8 cellular contexts compared by ENCODE assay signal in genomic region chr1:78145105-78145580, GRCh38.
DNase-seq lines count a peak whose midpoint lies in the region; FAIRE-seq and TF ChIP-seq lines count a peak whose summit lies in the region.

No MANE protein-coding gene starts in this region.

- dilution Hi-C loops in mammary epithelial cell (cut with HindIII; ENCODE audit: low sequenced_read_pairs) = no loop called here

- H3K9ac ChIP-seq in Karpas-422 (ENCODE audit: low read length) (no peak overlapping the region), mammary epithelial cell (ENCODE audit: insufficient read depth, low read length) (no peak overlapping the region), kidney (ENCODE audit: low read length in 2 of 2) (no peak overlapping the region)

- BruUV-seq in mammary epithelial cell (replicated peaks; lab: Mats Ljungman, UMichigan) = no TSS peak

- TF ChIP-seq CTCF in GM10266 (IDR thresholded peaks at IDR 0.05; ENCODE audit: control insufficient read depth, insufficient read depth, low read depth, missing control alignments) (peak; percentile 83), RWPE1 (conservative IDR thresholded peaks at IDR 0.05; ENCODE audit: low read depth) (peak; percentile 88), mammary epithelial cell (conservative IDR thresholded peaks at IDR 0.05 in 1 of 2, IDR thresholded peaks at IDR 0.05 in 1 of 2; ENCODE audit: extremely low read depth in 1 of 2, insufficient read depth in 1 of 2, low read depth in 1 of 2, low read length in 2 of 2) (peak; percentile 86 to 88), kidney (IDR thresholded peaks at IDR 0.05; ENCODE audit: borderline replicate concordance, extremely low read depth, insufficient read depth) (peak; percentile 90)

- no peak overlapping the region for H2AFZ ChIP-seq in Karpas-422 (ENCODE audit: low read length)
- peak overlapping the region; percentile 6 for H2AFZ ChIP-seq in mammary epithelial cell (ENCODE audit: low read depth, low read length)

- CTCF ChIA-PET in RWPE1 (lab: Yijun Ruan, JAX) = interaction anchor here (0.9 to 3.8 kb wide), 6 partner anchors 8 to 462 kb away, joined by 3 to 17 read pairs (median 4); no protein-coding TSS in a partner anchor
- CTCF ChIA-PET in mammary epithelial cell (lab: Charles Lee; ENCODE audit: low non-redundant PET) = interaction anchor here (0.7 kb wide), 1 partner anchor 302 kb away, joined by 3 read pairs; no protein-coding TSS in a partner anchor

- H3K79me2 ChIP-seq in Karpas-422 (ENCODE audit: low read length) = no peaks in the 10 kb centered on the region
- H3K79me2 ChIP-seq in mammary epithelial cell (ENCODE audit: insufficient read depth, low read length) = no peaks in the 10 kb centered on the region

- intact Hi-C loops in mammary epithelial cell (cut with micrococcal nuclease) = loop anchor here (1.0 to 5.0 kb wide), 7 partner anchors 92 to 531 kb away; partner anchors contain the start of gene PTGFR
- intact Hi-C loops in kidney (cut with DNase I) = no loop called here

- H3K9me3 ChIP-seq in HAP-1 (no peaks in the 10 kb centered on the region), Karpas-422 (ENCODE audit: low read length) (no peaks in the 10 kb centered on the region), mammary epithelial cell (replicated peaks; ENCODE audit: insufficient read depth, low read length) (no peaks in the 10 kb centered on the region), kidney (ENCODE audit: control insufficient read depth in 1 of 2, low read length in 2 of 2) (no peaks in the 10 kb centered on the region)

- FAIRE-seq in A204.1 (lab: Jason Lieb, UNC) = peak; percentile 81
- FAIRE-seq in kidney (lab: Jason Lieb, UNC) = peak; percentile 69

- H4K20me1 ChIP-seq in Karpas-422 (ENCODE audit: insufficient read depth, low read depth, low read length) = no peaks in the 10 kb centered on the region
- H4K20me1 ChIP-seq in mammary epithelial cell (ENCODE audit: insufficient read depth, low read length) = no peaks in the 10 kb centered on the region

- POLR2A ChIA-PET in RWPE1 (lab: Yijun Ruan, JAX; ENCODE audit: low non-redundant PET) = no interaction called here

- H3K36me3 ChIP-seq in HAP-1 (replicated peaks) (no peaks in the 10 kb centered on the region), Karpas-422 (ENCODE audit: insufficient read depth, low read length) (no peaks in the 10 kb centered on the region), mammary epithelial cell (ENCODE audit: insufficient read depth, low read length) (no peaks in the 10 kb centered on the region), kidney (ENCODE audit: control insufficient read depth in 1 of 2, insufficient read depth in 2 of 2, low read length in 2 of 2) (no peaks in the 10 kb centered on the region)

- DNase-seq in GM10266 (ENCODE audit: extremely low spot score) (peak; percentile 43), HAP-1 (ENCODE audit: low spot score in 2 of 2) (peak; percentile 46 to 60), Karpas-422 (peak; percentile 81), RWPE1 (ENCODE audit: low spot score) (peak; percentile 62), mammary epithelial cell (peak; percentile 63), kidney (no peak)
- DNase-seq in stimulated activated CD4-positive, alpha-beta T cell treated with anti-CD3 and anti-CD28 coated beads, Interleukin-4, amount 100 ng/mL, for 24 hours = peak; percentile 26

- H3K4me1 ChIP-seq in HAP-1 (peaks cover 1% of the 10 kb centered on the region), Karpas-422 (ENCODE audit: low read length) (no peaks in the 10 kb centered on the region), mammary epithelial cell (ENCODE audit: insufficient read depth, low read length) (no peaks in the 10 kb centered on the region), kidney (ENCODE audit: control insufficient read depth in 1 of 2, insufficient read depth in 1 of 2, low read depth in 1 of 2, low read length in 2 of 2) (peaks cover 0 to 3% of the 10 kb centered on the region in 2 donors)

- peaks cover 8% of the 10 kb centered on the region; the same call in 1 of the 2 replicates for H3K27me3 ChIP-seq in HAP-1 (ENCODE audit: low read depth)
- no peaks in the 10 kb centered on the region for H3K27me3 ChIP-seq in Karpas-422 (ENCODE audit: low read length)
- H3K27me3 ChIP-seq in mammary epithelial cell (ENCODE audit: insufficient read depth, low read length) = no peaks in the 10 kb centered on the region

- H3K9me2 ChIP-seq in Karpas-422 (replicated peaks; ENCODE audit: insufficient read depth, low read length) = no peaks in the 10 kb centered on the region

- no peak overlapping the region for H3K4me3 ChIP-seq in HAP-1
- no peak overlapping the region for H3K4me3 ChIP-seq in Karpas-422 (ENCODE audit: low read length)
- H3K4me3 ChIP-seq in mammary epithelial cell (replicated peaks in 1 of 3; ENCODE audit: insufficient read depth in 1 of 3, low read depth in 2 of 3, low read length in 3 of 3) = no peak overlapping the region
- no peak overlapping the region for H3K4me3 ChIP-seq in kidney (ENCODE audit: low read length in 2 of 2)

- H3K4me2 ChIP-seq in Karpas-422 (ENCODE audit: low read depth, low read length, poor library complexity, severe bottlenecking) (no peak overlapping the region), mammary epithelial cell (ENCODE audit: insufficient read depth, low read depth, low read length) (no peak overlapping the region)

- no peak overlapping the region for H3K27ac ChIP-seq in Karpas-422 (ENCODE audit: low read length)
- H3K27ac ChIP-seq in RWPE1 = no peak overlapping the region
- H3K27ac ChIP-seq in mammary epithelial cell (ENCODE audit: insufficient read depth, low read depth, low read length) = no peak overlapping the region
- no peak overlapping the region for H3K27ac ChIP-seq in kidney (ENCODE audit: low read depth in 2 of 2, low read length in 2 of 2)

- in situ Hi-C loops in HAP-1 (cut with MboI; ENCODE audit: low sequenced_read_pairs) (no loop called here), mammary epithelial cell (cut with MboI; ENCODE audit: low sequenced_read_pairs in 2 of 2) (loop anchor here in 1 of 2 donors (5.0 kb wide), 1 partner anchor 462 kb away; no protein-coding TSS in a partner anchor)

- 20% methylated on average over 2 of the region's 2 CpGs for WGBS in mammary epithelial cell (ENCODE audit: low coverage, missing lambda C conversion rate)
